ENCODE assay signal across 15 cellular contexts in the genomic region with DNA sequence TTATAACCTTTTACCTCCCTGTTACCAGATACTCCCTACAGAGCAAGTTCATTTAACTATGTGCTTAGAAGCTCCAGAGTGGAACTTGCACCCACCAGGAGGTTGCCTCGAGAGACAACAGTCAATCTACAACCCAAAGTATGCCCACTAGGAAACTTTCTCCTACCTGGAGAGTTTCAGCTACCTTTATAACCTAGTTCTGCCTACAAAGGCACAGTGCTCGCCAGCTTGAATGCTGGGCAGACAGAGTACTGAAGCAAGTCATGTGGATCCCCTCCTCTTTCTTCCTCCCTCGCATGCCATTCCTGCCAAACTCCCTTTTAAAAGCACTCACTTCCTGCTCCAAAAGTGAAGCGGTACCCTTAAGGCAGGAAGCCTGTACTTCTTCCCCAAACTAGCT.
DNase-seq lines count a peak whose midpoint lies in the region; ATAC-seq, FAIRE-seq and TF ChIP-seq lines count a peak whose summit lies in the region.
"Had no signal": no experiment of that assay in that cellular context is flagged by ENCODE, and none has a peak within 500 bp of the region (broad histone marks: within the 10 kb centered on the region; RNA-seq: fewer than 3 reads in every experiment).

No MANE protein-coding gene starts in this region.

- peak overlapping the region; percentile 39 to 59 for H3K4me2 ChIP-seq in H1 (ENCODE audit: insufficient read depth in 1 of 2, low read depth in 2 of 2, low read length in 2 of 2)
- H3K4me2 ChIP-seq: A549 had no signal

- H4K5ac ChIP-seq in H1 (ENCODE audit: insufficient read length, low read depth, low read length) = peak overlapping the region; percentile 87

- peak; percentile 23 to 63 for ATAC-seq in left cardiac atrium
- no peak for ATAC-seq in Right ventricle myocardium inferior
- ATAC-seq in left lung = peak; percentile 57
- ATAC-seq in GM21367 (IDR thresholded peaks at IDR 0.05; ENCODE audit: unreplicated experiment) = no peak
- ATAC-seq in GM21825 (IDR thresholded peaks at IDR 0.05; ENCODE audit: unreplicated experiment) = no peak
- ATAC-seq: activated CD8-positive, alpha-beta T cell treated with anti-CD3 and anti-CD28 coated beads, Interleukin-2, amount 10 ng/mL, durations not matched to agents 7 days and 5 days had no signal

- H3K36me3 ChIP-seq in H1 (ENCODE audit: control insufficient read depth in 2 of 4, insufficient read depth in 4 of 4, low read length in 3 of 4) = no peaks in the 10 kb centered on the region
- no peaks in the 10 kb centered on the region for H3K36me3 ChIP-seq in left lung
- no peaks in the 10 kb centered on the region for H3K36me3 ChIP-seq in HAP-1 (replicated peaks)
- H3K36me3 ChIP-seq: neutrophil, upper lobe of left lung had no signal

- in situ Hi-C loops in HAP-1 (cut with MboI; ENCODE audit: low sequenced_read_pairs) = no loop called here

- no peaks in the 10 kb centered on the region for H3K79me2 ChIP-seq in H1 (ENCODE audit: control insufficient read depth in 1 of 2, insufficient read depth in 2 of 2, low read length in 2 of 2)

- TF ChIP-seq POLR2A in H1 (IDR thresholded peaks at IDR 0.05; ENCODE audit: control extremely low read depth in 1 of 2, low read depth in 2 of 2, low read length in 2 of 2) = peak in 1 of 2 experiments; percentile 18; a peak in 1 of 3 replicates

- no peaks in the 10 kb centered on the region for H3K27me3 ChIP-seq in H1 (replicated peaks in 1 of 4; ENCODE audit: control insufficient read depth in 3 of 4, extremely low read depth in 1 of 4, insufficient read depth in 3 of 4, low read length in 3 of 4)
- no peaks in the 10 kb centered on the region for H3K27me3 ChIP-seq in left lung
- no peaks in the 10 kb centered on the region for H3K27me3 ChIP-seq in HAP-1 (ENCODE audit: low read depth)
- H3K27me3 ChIP-seq: neutrophil, upper lobe of left lung had no signal

- no peaks in the 10 kb centered on the region for H3K23me2 ChIP-seq in H1 (ENCODE audit: low read depth, low read length)

- DNase-seq in left cardiac atrium = no peak
- no peak for DNase-seq in Right ventricle myocardium inferior (ENCODE audit: missing footprints)
- peak; percentile 57 to 73 for DNase-seq in H1 (ENCODE audit: low read depth in 1 of 2, low spot score in 2 of 2)
- DNase-seq in left lung = no peak
- no peak for DNase-seq in HT-29 (ENCODE audit: low spot score)
- no peak for DNase-seq in HAP-1 (ENCODE audit: low spot score in 2 of 2)
- DNase-seq: activated CD8-positive, alpha-beta T cell treated with anti-CD3 and anti-CD28 coated beads, Interleukin-2, amount 10 ng/mL, durations not matched to agents 7 days and 5 days; activated effector memory CD4-positive, alpha-beta T cell treated with anti-CD3 and anti-CD28 coated beads, Interleukin-2, amount 50 U/mL, for 16 hours; T1000; upper lobe of left lung had no signal

- 3% methylated on average over 4 of the region's 4 CpGs; no CpG with 5 or more reads in 1 of the 2 experiments for WGBS in H1 (ENCODE audit: extremely low coverage in 1 of 2, insufficient coverage in 1 of 2, insufficient read length in 1 of 2, insufficient replicate concordance in 2 of 2, low coverage in 1 of 2, low lambda C conversion rate in 2 of 2, missing lambda C conversion rate in 1 of 2), 2 experiments

- peak overlapping the region in 2 of 4 experiments; percentile 15 to 45; a peak in 3 of 8 replicates for H3K4me3 ChIP-seq in H1 (ENCODE audit: extremely low read depth in 1 of 4, insufficient read depth in 2 of 4, low read depth in 3 of 4, low read length in 4 of 4)
- H3K4me3 ChIP-seq in left lung = no peak overlapping the region
- no peak overlapping the region for H3K4me3 ChIP-seq in HAP-1
- H3K4me3 ChIP-seq: A549, upper lobe of left lung had no signal

- H3K9ac ChIP-seq in H1 (replicated peaks in 1 of 4; ENCODE audit: extremely low read depth in 1 of 4, low read depth in 3 of 4, low read length in 3 of 4) = peak overlapping the region in 1 of 4 experiments; percentile 20; a peak in 2 of 7 replicates

- H2BK12ac ChIP-seq in H1 (ENCODE audit: low read depth, low read length) = peak overlapping the region; percentile 95

- peak overlapping the region; percentile 87; the same call in 1 of the 2 replicates for H2BK20ac ChIP-seq in H1 (ENCODE audit: low read length)

- H3K56ac ChIP-seq in H1 (replicated peaks; ENCODE audit: insufficient read length, low read depth, low read length) = no peak overlapping the region

- H3K4me1 ChIP-seq in H1 (replicated peaks in 1 of 4; ENCODE audit: control insufficient read depth in 3 of 4, insufficient read depth in 4 of 4, low read length in 3 of 4) = peaks cover 2 to 17% (median 8%) of the 10 kb centered on the region in 4 experiments
- peaks cover 0 to 3% of the 10 kb centered on the region in 2 donors for H3K4me1 ChIP-seq in left lung
- H3K4me1 ChIP-seq in HAP-1 = no peaks in the 10 kb centered on the region
- H3K4me1 ChIP-seq: upper lobe of left lung had no signal

- peak overlapping the region; percentile 97 for H3K18ac ChIP-seq in H1 (ENCODE audit: extremely low read depth, low read length)

- no peak overlapping the region for H3K4ac ChIP-seq in H1 (replicated peaks; ENCODE audit: insufficient read length, low read depth, low read length)

- H3K27ac ChIP-seq in H1 (ENCODE audit: low read depth, low read length) (peak overlapping the region; percentile 70), left lung (no peak overlapping the region)
- H3K27ac ChIP-seq: neutrophil, upper lobe of left lung had no signal

- no peaks in the 10 kb centered on the region for H3K79me1 ChIP-seq in H1 (ENCODE audit: low read depth, low read length)

- intact Hi-C loops in left cardiac atrium (cut with DNase I) (no loop called here), Right ventricle myocardium inferior (cut with DNase I) (no loop called here), left lung (cut with DNase I) (no loop called here)

- H3K14ac ChIP-seq in H1 (ENCODE audit: insufficient read length) = no peak overlapping the region

- CTCF ChIA-PET in H1 (lab: Charles Lee; ENCODE audit: partially characterized antibody) = interaction anchor here (0.6 to 1.8 kb wide), 12 partner anchors 10 to 731 kb away, joined by 3 to 8 read pairs (median 3); a partner anchor contains a TSS

- no peak overlapping the region for H2AFZ ChIP-seq in H1 (ENCODE audit: low read length)

- peak overlapping the region; percentile 98 for H2BK5ac ChIP-seq in H1 (ENCODE audit: low read depth, low read length)

- peak; percentile 98 for FAIRE-seq in H1 (lab: Jason Lieb, UNC)
- FAIRE-seq: A549, bronchial epithelial cell had no signal

- H2AK5ac ChIP-seq in H1 (ENCODE audit: low read depth, low read length) = no peak overlapping the region

- H2BK15ac ChIP-seq in H1 (ENCODE audit: low read length) = peak overlapping the region; percentile 93; the same call in 1 of the 2 replicates

- H3K9me3 ChIP-seq in H1 (ENCODE audit: insufficient read depth in 2 of 2, low read depth in 1 of 2, low read length in 1 of 2) (no peaks in the 10 kb centered on the region), left lung (no peaks in the 10 kb centered on the region), HAP-1 (no peaks in the 10 kb centered on the region)
- H3K9me3 ChIP-seq: A549, neutrophil, upper lobe of left lung had no signal

- no peaks in the 10 kb centered on the region for H4K20me1 ChIP-seq in H1 (replicated peaks in 1 of 2; ENCODE audit: control insufficient read depth in 1 of 2, insufficient read depth in 2 of 2, low read length in 2 of 2)

- no peak for TF ChIP-seq EP300 in H1 (IDR thresholded peaks at IDR 0.05; ENCODE audit: borderline replicate concordance in 1 of 2, low read depth in 2 of 2, low read length in 2 of 2)

- H2BK120ac ChIP-seq in H1 (replicated peaks; ENCODE audit: low read depth, low read length) = no peak overlapping the region

- no peak overlapping the region for H4K91ac ChIP-seq in H1 (replicated peaks; ENCODE audit: insufficient read length, low read length)

- TF ChIP-seq CTCF in H1 (IDR thresholded peaks at IDR 0.05; ENCODE audit: control extremely low read depth in 1 of 3, insufficient read depth in 1 of 3, low read depth in 1 of 3, low read length in 3 of 3) (no peak), left lung (IDR thresholded peaks at IDR 0.05) (no peak)

- POLR2A ChIA-PET in H1 (lab: Charles Lee; ENCODE audit: partially characterized antibody) = interaction anchor here (0.6 to 2.6 kb wide), 8 partner anchors 11 to 1015 kb away, joined by 3 to 8 read pairs (median 4); a partner anchor contains a TSS

- TF ChIP-seq RAD21 in H1 (IDR thresholded peaks at IDR 0.05 in 1 of 2, conservative IDR thresholded peaks at IDR 0.05 in 1 of 2; ENCODE audit: low read depth in 2 of 2, low read length in 2 of 2) = no peak

- no peak overlapping the region for H3K23ac ChIP-seq in H1 (ENCODE audit: insufficient read length)

- no peak overlapping the region for H4K8ac ChIP-seq in H1 (ENCODE audit: extremely low read depth, insufficient read depth, low read length)

TF ChIP-seq in H1, 55 proteins besides CTCF, POLR2A, EP300 and RAD21 (continues in another document):
- TF ChIP-seq KDM1A (IDR thresholded peaks at IDR 0.05; ENCODE audit: borderline replicate concordance, low read length) (no peak; the same call in 1 of the 2 replicates), POU5F1 (IDR thresholded peaks at IDR 0.05; ENCODE audit: low read depth, low read length) (no peak), JUN (IDR thresholded peaks at IDR 0.05; ENCODE audit: low read depth, low read length) (no peak), HDAC2 (IDR thresholded peaks at IDR 0.05; ENCODE audit: borderline replicate concordance in 1 of 2, low read depth in 2 of 2, low read length in 2 of 2) (peak; percentile 89 to 99; a peak in 2 of 4 replicates), RNF2 (IDR thresholded peaks at IDR 0.05; ENCODE audit: borderline replicate concordance, low read depth, low read length, missing control alignments, poor library complexity, severe bottlenecking) (no peak), BACH1 (IDR thresholded peaks at IDR 0.05; ENCODE audit: low read length) (peak; percentile 86)

Comparison
In these comparisons a context has a peak if more than half of its experiments do, and no peak if none do; other contexts are left out.
1. ATAC-seq: peak in left cardiac atrium (2 of 2) and left lung (single experiment); none in Right ventricle myocardium inferior (single experiment), GM21367 (single experiment) and GM21825 (single experiment).
2. DNase-seq: peak in H1 (2 of 2); none in left cardiac atrium (single experiment), Right ventricle myocardium inferior (single experiment), left lung (0 of 2), HT-29 (single experiment) and HAP-1 (0 of 2).